In the genomic region with DNA sequence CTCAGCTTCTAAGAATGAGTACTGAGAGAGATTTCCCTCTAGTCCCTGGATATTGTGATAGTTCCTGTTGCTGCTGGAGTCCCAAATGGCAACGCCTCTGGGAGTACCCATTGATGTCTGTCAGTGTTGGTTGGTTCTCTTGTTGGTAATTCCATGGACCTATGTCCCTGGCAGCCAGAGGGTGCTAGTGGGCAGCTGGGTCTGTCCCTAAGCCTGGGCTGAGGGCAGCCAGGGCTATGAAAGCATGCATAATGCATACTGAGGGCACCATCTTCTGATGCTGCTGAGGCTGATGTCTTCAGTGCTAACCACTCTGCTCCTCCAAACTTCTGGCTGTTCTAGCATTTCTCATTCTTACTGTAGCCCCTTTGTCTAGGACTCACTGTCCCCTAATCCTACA, we compare ENCODE assay signal across 15 cellular contexts. TPM values are rescaled to one million over a fixed set of nuclear protein-coding genes. Genes with fewer than 3 reads are reported as not detected.
DNase-seq lines count a peak whose midpoint lies in the region; ATAC-seq, FAIRE-seq and TF ChIP-seq lines count a peak whose summit lies in the region.
"Had no signal": no experiment of that assay in that cellular context is flagged by ENCODE, and none has a peak within 500 bp of the region (broad histone marks: within the 10 kb centered on the region; RNA-seq: fewer than 3 reads in every experiment).

No MANE protein-coding gene starts in this region.

- no peak for TF ChIP-seq POLR2A in IMR-90 (IDR thresholded peaks at IDR 0.05; ENCODE audit: low read depth, low read length)
- no peak for TF ChIP-seq POLR2A in GM12878 (IDR thresholded peaks at IDR 0.05; ENCODE audit: low read depth, low read length)

- no peak overlapping the region for H3K27ac Mint-ChIP-seq in stimulated activated effector memory CD8-positive, alpha-beta T cell treated with anti-CD3 and anti-CD28 coated beads, Interleukin-12 subunit alpha, Interleukin-12 subunit beta, amount 100 ng/mL, for 72 hours
- H3K27ac Mint-ChIP-seq: CD8-positive, alpha-beta memory T cell had no signal

- H3K4me3 ChIP-seq in IMR-90 (ENCODE audit: insufficient read depth, low read depth, low read length) (no peak overlapping the region), GM12878 (no peak overlapping the region)

- no peaks in the 10 kb centered on the region for H3K36me3 Mint-ChIP-seq in stimulated activated effector memory CD8-positive, alpha-beta T cell treated with anti-CD3 and anti-CD28 coated beads, Interleukin-12 subunit alpha, Interleukin-12 subunit beta, amount 100 ng/mL, for 72 hours

- H3K9me1 ChIP-seq in IMR-90 (ENCODE audit: insufficient read depth, low read length): peaks cover 6% of the 10 kb centered on the region

- no peak overlapping the region for H4K5ac ChIP-seq in IMR-90 (ENCODE audit: low read depth, low read length)

- intact Hi-C loops in IMR-90 (cut with micrococcal nuclease) (no loop called here), GM12878 (cut with micrococcal nuclease; ENCODE audit: unreplicated experiment) (no loop called here)

- no peak overlapping the region for H2AK9ac ChIP-seq in IMR-90 (replicated peaks; ENCODE audit: low read depth, low read length, poor library complexity)

- H3K4me1 ChIP-seq in IMR-90 (ENCODE audit: control insufficient read depth, insufficient read depth, low read length) (peaks cover 6% of the 10 kb centered on the region), GM12878 (ENCODE audit: control insufficient read depth, insufficient read depth, low read length) (no peaks in the 10 kb centered on the region)

- POLR2A ChIA-PET in IMR-90 (lab: Charles Lee; ENCODE audit: unreplicated experiment) (no interaction called here), GM12878 (lab: Charles Lee) (no interaction called here)

- dilution Hi-C loops in IMR-90 (cut with HindIII; ENCODE audit: low sequenced_read_pairs, unreplicated experiment): no loop called here

- no peaks in the 10 kb centered on the region for H3K9me3 ChIP-seq in IMR-90 (ENCODE audit: control insufficient read depth, insufficient read depth, low read length)
- H3K9me3 ChIP-seq in GM12878 (replicated peaks; ENCODE audit: control insufficient read depth, insufficient read depth, low read length): no peaks in the 10 kb centered on the region

- no peak for FAIRE-seq in GM12878 (lab: Jason Lieb, UNC)

- H2BK20ac ChIP-seq in IMR-90 (ENCODE audit: low read depth, low read length): no peak overlapping the region

- peak; percentile 11 for DNase-seq in stimulated activated CD4-positive, alpha-beta T cell treated with anti-CD3 and anti-CD28 coated beads, Interleukin-1b, Interleukin-23, amount 100 ng/mL, for 48 hours
- DNase-seq in stimulated activated CD4-positive, alpha-beta T cell treated with anti-CD3 and anti-CD28 coated beads, Interleukin-4, amount 100 ng/mL, for 1 hour: no peak
- DNase-seq in IMR-90 (no peak), GM12878 (ENCODE audit: low read depth, low spot score) (no peak), GOT3 (lab: John Stamatoyannopoulos, UW) (no peak), T1000 (lab: John Stamatoyannopoulos, UW) (no peak)
- DNase-seq in stimulated activated effector memory CD8-positive, alpha-beta T cell treated with anti-CD3 and anti-CD28 coated beads, Interleukin-12 subunit alpha, Interleukin-12 subunit beta, amount 100 ng/mL, for 72 hours (ENCODE audit: low spot score in 2 of 2): no peak
- DNase-seq: activated CD4-positive, alpha-beta T cell treated with anti-CD3 and anti-CD28 coated beads for 4 hours; anterior cingulate cortex; CD8-positive, alpha-beta memory T cell; NCI-H1092; stimulated activated CD4-positive, alpha-beta T cell treated with anti-CD3 and anti-CD28 coated beads, Interleukin-2, amount 100 ng/mL, for 24 hours; substantia nigra had no signal

- RAD21 ChIA-PET in GM12878 (lab: Charles Lee; ENCODE audit: unreplicated experiment): no interaction called here

- H3K79me1 ChIP-seq in IMR-90 (ENCODE audit: low read depth in 1 of 2, low read length in 2 of 2): no peaks in the 10 kb centered on the region

- H4K8ac ChIP-seq in IMR-90 (ENCODE audit: low read depth in 2 of 2, low read length in 2 of 2): no peak overlapping the region

- H2BK5ac ChIP-seq in IMR-90 (ENCODE audit: low read depth, low read length, poor library complexity, severe bottlenecking): no peak overlapping the region

- no peak overlapping the region for H2AK5ac ChIP-seq in IMR-90 (ENCODE audit: low read depth, low read length)

- H3K23ac ChIP-seq in IMR-90 (ENCODE audit: low read depth, low read length): no peak overlapping the region

- no peak overlapping the region for H2BK120ac ChIP-seq in IMR-90 (ENCODE audit: low read depth, low read length)

- H3K27ac ChIP-seq in IMR-90 (ENCODE audit: insufficient read depth, low read length): no peak overlapping the region
- H3K27ac ChIP-seq in GM12878 (ENCODE audit: control insufficient read depth, insufficient read depth): no peak overlapping the region

- no peaks in the 10 kb centered on the region for H3K4me1 Mint-ChIP-seq in stimulated activated effector memory CD8-positive, alpha-beta T cell treated with anti-CD3 and anti-CD28 coated beads, Interleukin-12 subunit alpha, Interleukin-12 subunit beta, amount 100 ng/mL, for 72 hours
- H3K4me1 Mint-ChIP-seq: CD8-positive, alpha-beta memory T cell had no signal

- no peak overlapping the region for H3K9ac ChIP-seq in IMR-90 (ENCODE audit: low read depth, low read length)
- no peak overlapping the region for H3K9ac ChIP-seq in GM12878 (ENCODE audit: control insufficient read depth, insufficient read depth, low read length)

- TF ChIP-seq EP300 in GM12878 (IDR thresholded peaks at IDR 0.05; ENCODE audit: borderline replicate concordance in 1 of 2, control insufficient read depth in 1 of 2, low read depth in 2 of 2, low read length in 2 of 2): no peak

- H2AFZ ChIP-seq in IMR-90 (replicated peaks; ENCODE audit: low read length, poor library complexity) (peak overlapping the region; percentile 63), GM12878 (ENCODE audit: control insufficient read depth, low read depth, low read length) (no peak overlapping the region)

- ATAC-seq in IMR-90 (ENCODE audit: low read depth): no peak
- ATAC-seq in GM12878: peak; percentile 86
- ATAC-seq in stimulated activated effector memory CD8-positive, alpha-beta T cell treated with anti-CD3 and anti-CD28 coated beads, Interleukin-12 subunit alpha, Interleukin-12 subunit beta, amount 100 ng/mL, for 72 hours: peak; percentile 65
- ATAC-seq in HG02870 (IDR thresholded peaks at IDR 0.05; ENCODE audit: unreplicated experiment): no peak

- H3K4ac ChIP-seq in IMR-90 (ENCODE audit: low read depth, low read length): no peak overlapping the region

- no peaks in the 10 kb centered on the region for H3K79me2 ChIP-seq in GM12878 (ENCODE audit: control insufficient read depth, insufficient read depth, low read length)

- no peaks in the 10 kb centered on the region for H3K9me3 Mint-ChIP-seq in stimulated activated effector memory CD8-positive, alpha-beta T cell treated with anti-CD3 and anti-CD28 coated beads, Interleukin-12 subunit alpha, Interleukin-12 subunit beta, amount 100 ng/mL, for 72 hours
- H3K9me3 Mint-ChIP-seq: CD8-positive, alpha-beta memory T cell; neural crest cell had no signal

- H3K4me2 ChIP-seq in IMR-90 (ENCODE audit: low read depth, low read length): no peak overlapping the region
- no peak overlapping the region for H3K4me2 ChIP-seq in GM12878 (ENCODE audit: control insufficient read depth, insufficient read depth)

- H2BK15ac ChIP-seq in IMR-90 (ENCODE audit: low read depth, low read length): no peak overlapping the region

- no peak overlapping the region for H3K4me3 Mint-ChIP-seq in stimulated activated effector memory CD8-positive, alpha-beta T cell treated with anti-CD3 and anti-CD28 coated beads, Interleukin-12 subunit alpha, Interleukin-12 subunit beta, amount 100 ng/mL, for 72 hours
- H3K4me3 Mint-ChIP-seq: CD8-positive, alpha-beta memory T cell; neural crest cell had no signal

- H4K91ac ChIP-seq in IMR-90 (ENCODE audit: insufficient read depth, low read depth, low read length): no peak overlapping the region

- BruUV-seq in IMR-90 (replicated peaks; lab: Mats Ljungman, UMichigan) (no TSS peak), GM12878 (replicated peaks; lab: Mats Ljungman, UMichigan) (no TSS peak)

- H3K18ac ChIP-seq in IMR-90 (ENCODE audit: low read depth, low read length): no peak overlapping the region

- no peak overlapping the region for H3K56ac ChIP-seq in IMR-90 (ENCODE audit: extremely low read depth, insufficient read depth, low read length)

- H3K14ac ChIP-seq in IMR-90 (replicated peaks; ENCODE audit: low read depth, low read length): no peak overlapping the region

- SMC1A ChIA-PET in GM12878 (lab: Charles Lee; ENCODE audit: uncharacterized antibody, unreplicated experiment): no interaction called here

- WGBS in IMR-90 (ENCODE audit: extremely low coverage in 2 of 2, insufficient read length in 1 of 2), 2 experiments: no CpG with 5 or more reads among the region's 1 CpG
- WGBS in GM12878 (ENCODE audit: insufficient coverage, insufficient replicate concordance, low lambda C conversion rate, missing lambda C conversion rate): 95% methylated on average over 1 of the region's 1 CpG

- H3K36me3 ChIP-seq in IMR-90 (ENCODE audit: control insufficient read depth, insufficient read depth, low read length) (no peaks in the 10 kb centered on the region), GM12878 (ENCODE audit: control insufficient read depth in 2 of 2, insufficient read depth in 2 of 2, low read length in 1 of 2) (no peaks in the 10 kb centered on the region)

- peaks cover 3% of the 10 kb centered on the region; the same call in 1 of the 2 replicates for H4K20me1 ChIP-seq in IMR-90 (ENCODE audit: insufficient read depth, low read length)
- no peaks in the 10 kb centered on the region for H4K20me1 ChIP-seq in GM12878 (ENCODE audit: control insufficient read depth, insufficient read depth)

- TF ChIP-seq CTCF in IMR-90 (conservative IDR thresholded peaks at IDR 0.05; ENCODE audit: low read depth, low read length): no peak
- peak; percentile 5 to 34 (median 18); a peak in 3 of 6 replicates for TF ChIP-seq CTCF in GM12878 (IDR thresholded peaks at IDR 0.05 in 2 of 3, conservative IDR thresholded peaks at IDR 0.05 in 1 of 3; ENCODE audit: control insufficient read depth in 2 of 3, extremely low read depth in 1 of 3, insufficient read depth in 1 of 3, low read depth in 3 of 3, low read length in 3 of 3)

- in situ Hi-C loops in IMR-90 (cut with MboI; ENCODE audit: low sequenced_read_pairs): no loop called here
- in situ Hi-C loops in GM12878 (cut with MboI): no loop called here

- no peak for TF ChIP-seq RAD21 in IMR-90 (IDR thresholded peaks at IDR 0.05; ENCODE audit: low read length)
- TF ChIP-seq RAD21 in GM12878 (IDR thresholded peaks at IDR 0.05; ENCODE audit: insufficient read depth, low read depth, low read length): no peak

- CTCF ChIA-PET in IMR-90 (lab: Yijun Ruan, JAX): no interaction called here
- CTCF ChIA-PET in GM12878 (lab: Yijun Ruan, JAX): interaction anchor here (2.5 kb wide), 1 partner anchor 18 kb away, joined by 8 read pairs; no protein-coding TSS in a partner anchor

- H3K27me3 ChIP-seq in IMR-90 (ENCODE audit: control insufficient read depth, insufficient read depth, low read length): no peaks in the 10 kb centered on the region; the same call in none of the 2 replicates
- no peaks in the 10 kb centered on the region for H3K27me3 ChIP-seq in GM12878 (replicated peaks in 1 of 2; ENCODE audit: control insufficient read depth in 2 of 2, insufficient read depth in 2 of 2, low read length in 1 of 2)

RNA-seq across cellular contexts. Expression of gene NABP1, which starts 35.9 kb away (rescaled TPM):
- total RNA-seq in IMR-90 (2012; rRNA removed) (57.7 and 141 TPM in 2 replicates), GM12878 (2014; rRNA removed) (41.5 and 47.5 TPM in 2 replicates), GM12878 (2014; rRNA removed; fragmentation: Illumina TruSeq; extraction: Trizol) (64.3 and 65.7 TPM in 2 replicates), GM12878 (2021) (44.9 and 51.8 TPM in 2 replicates)
- polyA plus RNA-seq in IMR-90 (2012; rRNA removed) (46.3 and 73.3 TPM in 2 replicates), GM12878 (2011; rRNA removed) (31.6 and 50.2 TPM in 2 replicates), GM12878 (2014; fragmentation: Illumina TruSeq; extraction: Trizol) (36.6 and 53.7 TPM in 2 replicates), GM12878 (2014; fragmentation: Nextera tagmentation; extraction: Ambion mirVana) (10 to 100 TPM; 22.9 to 24.1 TPM), GM12878 (2014; rRNA removed) (30.4 and 38.3 TPM in 2 replicates), GM12878 (2016; fragmentation: Nextera tagmentation; extraction: Ambion mirVana) (10 to 100 TPM; 57.0 to 60.3 TPM)
- polyA plus RNA-seq in IMR-90 (2012; cell fraction: cytosol; rRNA removed): 8.2 and 11.9 TPM in 2 replicates
- 124 and 666 TPM in 2 replicates for polyA plus RNA-seq in IMR-90 (2012; cell fraction: nucleus; rRNA removed; ENCODE audit: low replicate concordance)
- total RNA-seq in GM12878 (2013; cell fraction: nucleolus; rRNA removed): 236 and 247 TPM in 2 replicates
- polyA plus RNA-seq in GM12878 (2011; ENCODE audit: low read depth): 4.3 TPM
- 5.9 and 7.6 TPM in 2 replicates for polyA plus RNA-seq in GM12878 (2011; cell fraction: cytosol; rRNA removed)
- 65.5 and 84.2 TPM in 2 replicates for polyA plus RNA-seq in GM12878 (2011; cell fraction: nucleus; rRNA removed)
- polyA plus RNA-seq in GM12878 (2012): 12.9 and 16.4 TPM in 2 replicates
- 32.7 and 34.8 TPM in 2 replicates for polyA minus RNA-seq in GM12878 (2011; rRNA and poly(A)+ RNA removed)
- polyA minus RNA-seq in GM12878 (2011; cell fraction: cytosol; rRNA and poly(A)+ RNA removed): 11.5 and 15.8 TPM in 2 replicates
- 93.1 and 134 TPM in 2 replicates for polyA minus RNA-seq in GM12878 (2011; cell fraction: nucleus; rRNA and poly(A)+ RNA removed)

Comparison
In these comparisons a context has a peak if more than half of its experiments do, and no peak if none do; other contexts are left out.
1. ATAC-seq: peak in GM12878 (single experiment) and stimulated activated effector memory CD8-positive, alpha-beta T cell treated with anti-CD3 and anti-CD28 coated beads, Interleukin-12 subunit alpha, Interleukin-12 subunit beta, amount 100 ng/mL, for 72 hours (single experiment); none in IMR-90 (single experiment) and HG02870 (single experiment).